Comparison of ENCODE assay signal across 1 cellular context in the genomic region with DNA sequence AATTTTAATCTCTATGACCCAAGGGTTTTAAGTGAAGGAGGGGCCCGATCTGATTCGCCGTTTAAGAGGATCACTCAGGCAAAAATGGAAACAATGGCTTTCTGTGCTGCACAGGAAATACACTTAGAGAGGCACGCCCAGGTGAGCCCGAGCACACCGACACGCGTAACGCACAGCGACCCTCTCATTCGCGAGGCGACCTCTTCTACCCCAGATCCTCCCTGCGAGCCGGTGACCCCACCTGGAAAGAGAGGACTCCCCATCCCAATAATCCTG.
TF ChIP-seq lines count a peak whose summit lies in the region.

No MANE protein-coding gene starts in this region.

TF ChIP-seq in HepG2, 621 proteins besides CTCF, POLR2A, EP300 and RAD21:
- TF ChIP-seq ZNF101 (CRISPR knock-in tag; IDR thresholded peaks at IDR 0.05; ENCODE audit: borderline replicate concordance, low read depth) (no peak), TSC22D2 (CRISPR knock-in tag; IDR thresholded peaks at IDR 0.05; ENCODE audit: borderline replicate concordance) (no peak), EED (CRISPR knock-in tag; IDR thresholded peaks at IDR 0.05) (no peak), HDAC6 (IDR thresholded peaks at IDR 0.05; ENCODE audit: low read depth, low read length) (no peak), NCOA2 (CRISPR knock-in tag; IDR thresholded peaks at IDR 0.05) (no peak), CREB1 (IDR thresholded peaks at IDR 0.05) (no peak), CREB1 (CRISPR knock-in tag; IDR thresholded peaks at IDR 0.05) (0 out of 2 replicates have a peak, but pooled peaks have one; percentile 31), ZNF567 (CRISPR knock-in tag; IDR thresholded peaks at IDR 0.05; ENCODE audit: borderline replicate concordance) (no peak), ZNF256 (CRISPR knock-in tag; conservative IDR thresholded peaks at IDR 0.05) (no peak), ZNF432 (CRISPR knock-in tag; IDR thresholded peaks at IDR 0.05; ENCODE audit: borderline replicate concordance) (no peak), NR2F2 (IDR thresholded peaks at IDR 0.05; ENCODE audit: borderline replicate concordance, low read depth) (no peak), ZNF33B (CRISPR knock-in tag; IDR thresholded peaks at IDR 0.05) (no peak)
- TF ChIP-seq, protein P1, sequence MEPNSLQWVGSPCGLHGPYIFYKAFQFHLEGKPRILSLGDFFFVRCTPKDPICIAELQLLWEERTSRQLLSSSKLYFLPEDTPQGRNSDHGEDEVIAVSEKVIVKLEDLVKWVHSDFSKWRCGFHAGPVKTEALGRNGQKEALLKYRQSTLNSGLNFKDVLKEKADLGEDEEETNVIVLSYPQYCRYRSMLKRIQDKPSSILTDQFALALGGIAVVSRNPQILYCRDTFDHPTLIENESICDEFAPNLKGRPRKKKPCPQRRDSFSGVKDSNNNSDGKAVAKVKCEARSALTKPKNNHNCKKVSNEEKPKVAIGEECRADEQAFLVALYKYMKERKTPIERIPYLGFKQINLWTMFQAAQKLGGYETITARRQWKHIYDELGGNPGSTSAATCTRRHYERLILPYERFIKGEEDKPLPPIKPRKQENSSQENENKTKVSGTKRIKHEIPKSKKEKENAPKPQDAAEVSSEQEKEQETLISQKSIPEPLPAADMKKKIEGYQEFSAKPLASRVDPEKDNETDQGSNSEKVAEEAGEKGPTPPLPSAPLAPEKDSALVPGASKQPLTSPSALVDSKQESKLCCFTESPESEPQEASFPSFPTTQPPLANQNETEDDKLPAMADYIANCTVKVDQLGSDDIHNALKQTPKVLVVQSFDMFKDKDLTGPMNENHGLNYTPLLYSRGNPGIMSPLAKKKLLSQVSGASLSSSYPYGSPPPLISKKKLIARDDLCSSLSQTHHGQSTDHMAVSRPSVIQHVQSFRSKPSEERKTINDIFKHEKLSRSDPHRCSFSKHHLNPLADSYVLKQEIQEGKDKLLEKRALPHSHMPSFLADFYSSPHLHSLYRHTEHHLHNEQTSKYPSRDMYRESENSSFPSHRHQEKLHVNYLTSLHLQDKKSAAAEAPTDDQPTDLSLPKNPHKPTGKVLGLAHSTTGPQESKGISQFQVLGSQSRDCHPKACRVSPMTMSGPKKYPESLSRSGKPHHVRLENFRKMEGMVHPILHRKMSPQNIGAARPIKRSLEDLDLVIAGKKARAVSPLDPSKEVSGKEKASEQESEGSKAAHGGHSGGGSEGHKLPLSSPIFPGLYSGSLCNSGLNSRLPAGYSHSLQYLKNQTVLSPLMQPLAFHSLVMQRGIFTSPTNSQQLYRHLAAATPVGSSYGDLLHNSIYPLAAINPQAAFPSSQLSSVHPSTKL (CRISPR knock-in tag; IDR thresholded peaks at IDR 0.05), result 0 out of 2 replicates have a peak, but pooled peaks have one; percentile 6
- TF ChIP-seq, protein P2, sequence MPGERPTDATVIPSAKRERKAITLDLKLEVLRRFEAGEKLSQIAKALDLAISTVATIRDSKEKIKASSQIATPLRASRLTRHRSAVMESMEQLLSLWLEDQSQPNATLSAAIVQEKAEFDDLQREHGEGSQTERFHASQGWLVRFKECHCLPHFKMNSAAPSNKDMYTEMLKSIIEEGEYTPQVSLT (CRISPR knock-in tag; IDR thresholded peaks at IDR 0.05; ENCODE audit: borderline replicate concordance, low read depth), result no peak
- TF ChIP-seq, protein P3, sequence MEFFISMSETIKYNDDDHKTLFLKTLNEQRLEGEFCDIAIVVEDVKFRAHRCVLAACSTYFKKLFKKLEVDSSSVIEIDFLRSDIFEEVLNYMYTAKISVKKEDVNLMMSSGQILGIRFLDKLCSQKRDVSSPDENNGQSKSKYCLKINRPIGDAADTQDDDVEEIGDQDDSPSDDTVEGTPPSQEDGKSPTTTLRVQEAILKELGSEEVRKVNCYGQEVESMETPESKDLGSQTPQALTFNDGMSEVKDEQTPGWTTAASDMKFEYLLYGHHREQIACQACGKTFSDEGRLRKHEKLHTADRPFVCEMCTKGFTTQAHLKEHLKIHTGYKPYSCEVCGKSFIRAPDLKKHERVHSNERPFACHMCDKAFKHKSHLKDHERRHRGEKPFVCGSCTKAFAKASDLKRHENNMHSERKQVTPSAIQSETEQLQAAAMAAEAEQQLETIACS (CRISPR knock-in tag; IDR thresholded peaks at IDR 0.05), result no peak
TF ChIP-seq in HepG2: peak in this region for 2.
